In genomic region chr12:124584494-124584893, GRCh38 we compare ENCODE assay signal across 3 cellular contexts. TPM values are rescaled to one million over a fixed set of nuclear protein-coding genes. Genes with fewer than 3 reads are reported as not detected.
A peak's percentile ranks its signal among the peaks of the same experiment; 100 is the strongest.
DNase-seq lines count a peak whose midpoint lies in the region; ATAC-seq, FAIRE-seq and TF ChIP-seq lines count a peak whose summit lies in the region.
"Not testable (repeated sequence)": the region's sequence is repeated elsewhere in the genome, so short reads cannot be mapped to it uniquely, and the experiment has no call there.

No MANE protein-coding gene starts in this region.

- H3K4me1 ChIP-seq in K562 (replicated peaks in 1 of 2; ENCODE audit: control insufficient read depth in 2 of 2, insufficient read depth in 2 of 2, low read length in 2 of 2); HepG2 (ENCODE audit: insufficient read depth, low read length): not testable (repeated sequence)

- not testable (repeated sequence) for H3K27ac ChIP-seq in K562 (ENCODE audit: extremely low read depth, low read depth, low read length); HepG2 (ENCODE audit: extremely low read length, insufficient read depth, low read length)

- H3K9me1 ChIP-seq in K562 (ENCODE audit: control insufficient read depth, insufficient read depth, low read length), result not testable (repeated sequence)

- not testable (repeated sequence) for TF ChIP-seq POLR2A in K562 (conservative IDR thresholded peaks at IDR 0.05); HepG2 (IDR thresholded peaks at IDR 0.05; ENCODE audit: insufficient read depth in 1 of 2, low read depth in 2 of 2, low read length in 2 of 2)

- TF ChIP-seq CTCF in K562 (IDR thresholded peaks at IDR 0.05 in 2 of 3, conservative IDR thresholded peaks at IDR 0.05 in 1 of 3; ENCODE audit: insufficient read depth in 2 of 3, low read depth in 1 of 3, low read length in 3 of 3); HepG2 (CRISPR knock-in tag; IDR thresholded peaks at IDR 0.05): not testable (repeated sequence)

- H3K9ac ChIP-seq in K562 (ENCODE audit: insufficient read depth in 1 of 2, low read depth in 2 of 2, low read length in 2 of 2); HepG2 (ENCODE audit: insufficient read depth, low read depth, low read length): not testable (repeated sequence)

- intact Hi-C loops in K562 (cut with micrococcal nuclease); HepG2 (cut with micrococcal nuclease; ENCODE audit: unreplicated experiment): not testable (repeated sequence)

- not testable (repeated sequence) for H4K20me1 ChIP-seq in K562 (replicated peaks; ENCODE audit: control insufficient read depth, insufficient read depth, low read length); HepG2 (ENCODE audit: insufficient read depth, low read length)

- not testable (repeated sequence) for TF ChIP-seq RAD21 in K562 (CRISPR knock-in tag; conservative IDR thresholded peaks at IDR 0.05 in 1 of 2, IDR thresholded peaks at IDR 0.05 in 1 of 2); HepG2 (CRISPR knock-in tag; IDR thresholded peaks at IDR 0.05)

- BruUV-seq in K562 (replicated peaks; lab: Mats Ljungman, UMichigan); HepG2 (replicated peaks; lab: Mats Ljungman, UMichigan): not testable (repeated sequence)

- POLR2A ChIA-PET in HEK293T (lab: Yijun Ruan, JAX); K562 (lab: Yijun Ruan, JAX); HepG2 (lab: Yijun Ruan, JAX): not testable (repeated sequence)

- TF ChIP-seq EP300 in K562 (IDR thresholded peaks at IDR 0.05; ENCODE audit: low read length); HepG2 (IDR thresholded peaks at IDR 0.05; ENCODE audit: low read depth in 2 of 2, low read length in 2 of 2); HepG2 (CRISPR knock-in tag; IDR thresholded peaks at IDR 0.05; ENCODE audit: borderline replicate concordance): not testable (repeated sequence)

- in situ Hi-C loops in K562 (cut with MboI); HepG2 (cut with HindIII; ENCODE audit: extremely low pct_ligation_motif_present, low pct_unique_long_range_greater_than_20kb): not testable (repeated sequence)

- not testable (repeated sequence) for ATAC-seq in K562, HepG2

- not testable (repeated sequence) for H3K9me3 ChIP-seq in K562 (replicated peaks; ENCODE audit: control insufficient read depth, insufficient read depth, low read depth, low read length); HepG2 (ENCODE audit: low read length)

- not testable (repeated sequence) for H3K79me2 ChIP-seq in K562 (ENCODE audit: control insufficient read depth, insufficient read depth, low read length); HepG2 (ENCODE audit: insufficient read depth, low read length)

- DNase-seq in HEK293T (ENCODE audit: extremely low spot score); K562 (ENCODE audit: extremely low read depth in 1 of 4, low spot score in 3 of 4); HepG2 (ENCODE audit: low spot score): not testable (repeated sequence)

- H3K27me3 ChIP-seq in K562 (ENCODE audit: control insufficient read depth in 2 of 2, insufficient read depth in 2 of 2, low read length in 2 of 2), result peaks cover 2 to 23% of the 10 kb centered on the region in 2 experiments; a peak in 2 of 5 replicates
- peaks cover 5 to 17% of the 10 kb centered on the region in 2 experiments; a peak in 3 of 5 replicates for H3K27me3 ChIP-seq in HepG2 (ENCODE audit: control insufficient read depth in 1 of 2, insufficient read depth in 2 of 2, low read length in 2 of 2)

- not testable (repeated sequence) for H3K36me3 ChIP-seq in K562 (ENCODE audit: control insufficient read depth, insufficient read depth, low read length); HepG2 (replicated peaks in 1 of 2; ENCODE audit: control insufficient read depth in 1 of 2, insufficient read depth in 2 of 2, low read length in 2 of 2)

- not testable (repeated sequence) for H3K4me3 ChIP-seq in K562; HepG2 (replicated peaks in 1 of 3; ENCODE audit: insufficient read depth in 1 of 3, low read depth in 2 of 3, low read length in 3 of 3)

- H3K4me2 ChIP-seq in K562 (ENCODE audit: insufficient read depth, low read length); HepG2 (ENCODE audit: low read depth, low read length): not testable (repeated sequence)

- CTCF ChIA-PET in HEK293T (lab: Yijun Ruan, JAX), result interaction anchor here (0.6 kb wide), 1 partner anchor 177 kb away, joined by 3 read pairs; no protein-coding TSS in a partner anchor
- CTCF ChIA-PET in K562 (lab: Yijun Ruan, JAX; ENCODE audit: low intra/inter-chr PET ratio); HepG2 (lab: Yijun Ruan, JAX; ENCODE audit: low intra/inter-chr PET ratio, low total read pairs): not testable (repeated sequence)

- 34% methylated on average over 7 of the region's 7 CpGs for WGBS in K562 (ENCODE audit: insufficient coverage, low coverage, missing lambda C conversion rate)
- 69% methylated on average over 7 of the region's 7 CpGs for WGBS in HepG2 (ENCODE audit: low lambda C conversion rate)

- FAIRE-seq in K562 (lab: Jason Lieb, UNC); HepG2 (lab: Jason Lieb, UNC): not testable (repeated sequence)

- not testable (repeated sequence) for H2AFZ ChIP-seq in K562 (ENCODE audit: low read depth, low read length); HepG2 (ENCODE audit: low read length)

TF ChIP-seq in HEK293T, 16 proteins besides CTCF, POLR2A, EP300 and RAD21:
- TF ChIP-seq ELF4 (IDR thresholded peaks at IDR 0.05), result peak; percentile 27; the same call in 1 of the 2 replicates
TF ChIP-seq in HEK293T: peak in this region for 1; not testable (repeated sequence) for 15.

RNA-seq across cellular contexts. Expression of gene NCOR2, which starts 17.1 kb away (rescaled TPM):
- total RNA-seq in K562 (2011; cell fraction: chromatin; rRNA removed; ENCODE audit: low replicate concordance), result 66.7 and 165 TPM in 2 replicates
- 51.9 and 54.2 TPM in 2 replicates for total RNA-seq in K562 (2011; cell fraction: nucleolus; rRNA removed)
- total RNA-seq in K562 (2011; cell fraction: nucleoplasm; rRNA removed), result 57.6 and 83.1 TPM in 2 replicates
- total RNA-seq in K562 (2014; rRNA removed) (18.2 and 22.3 TPM in 2 replicates), K562 (2014; rRNA removed; fragmentation: Illumina TruSeq; extraction: Trizol) (2.8 and 4.1 TPM in 2 replicates), K562 (2015; rRNA removed; fragmentation: Illumina TruSeq; extraction: Trizol) (8.1 and 8.4 TPM in 2 replicates), K562 (2021) (124 and 126 TPM in 2 replicates), HepG2 (2016; rRNA removed; fragmentation: Illumina TruSeq; extraction: Trizol) (5.7 and 6.1 TPM in 2 replicates)
- polyA plus RNA-seq in K562 (2011; rRNA removed) (3.1 and 4.2 TPM in 2 replicates), K562 (2014; fragmentation: Illumina TruSeq; extraction: Trizol) (22.6 and 36.3 TPM in 2 replicates), K562 (2014; fragmentation: Nextera tagmentation; extraction: Ambion mirVana) (under 1 TPM; 0.18 to 0.20 TPM), K562 (2014; rRNA removed) (24.9 and 29.2 TPM in 2 replicates), HepG2 (2011; rRNA removed) (4.5 and 4.8 TPM in 2 replicates)
- polyA plus RNA-seq in K562 (2011; cell fraction: cytosol; rRNA removed), result 4.1 and 9.7 TPM in 2 replicates
- polyA plus RNA-seq in K562 (2011; cell fraction: nucleus; rRNA removed), result 20.4 and 29.6 TPM in 2 replicates
- 56.5 and 65.0 TPM in 2 replicates for polyA plus RNA-seq in K562 (2012)
- polyA minus RNA-seq in K562 (2011; rRNA and poly(A)+ RNA removed), result 7.3 and 9.9 TPM in 2 replicates
- 27.1 and 60.8 TPM in 2 replicates for polyA minus RNA-seq in K562 (2011; cell fraction: cytosol; rRNA and poly(A)+ RNA removed)
- 18.8 and 19.2 TPM in 2 replicates for polyA minus RNA-seq in K562 (2011; cell fraction: nucleus; rRNA and poly(A)+ RNA removed)
- total RNA-seq in HepG2 (2016; cell fraction: cytosol; rRNA removed; fragmentation: Illumina TruSeq; extraction: Trizol; ENCODE audit: low read depth), result 10.5 and 12.4 TPM in 2 replicates
- 5.6 and 7.1 TPM in 2 replicates for total RNA-seq in HepG2 (2016; cell fraction: insoluble cytoplasmic fraction; rRNA removed; fragmentation: Illumina TruSeq; extraction: Trizol)
- 15.2 and 16.6 TPM in 2 replicates for total RNA-seq in HepG2 (2016; cell fraction: membrane; rRNA removed; fragmentation: Illumina TruSeq; extraction: Trizol)
- total RNA-seq in HepG2 (2016; cell fraction: nucleus; rRNA removed; fragmentation: Illumina TruSeq; extraction: Trizol), result 12.4 and 13.1 TPM in 2 replicates
- polyA plus RNA-seq in HepG2 (2011; cell fraction: cytosol; rRNA removed), result 2.8 and 4.1 TPM in 2 replicates
- 30.4 and 39.4 TPM in 2 replicates for polyA plus RNA-seq in HepG2 (2011; cell fraction: nucleus; rRNA removed)
- polyA plus RNA-seq in HepG2 (2012), result 32.8 and 41.1 TPM in 2 replicates
- polyA plus RNA-seq in HepG2 (2016; cell fraction: cytosol; fragmentation: Illumina TruSeq; extraction: Trizol; ENCODE audit: low read depth), result 2.8 and 3.1 TPM in 2 replicates
- polyA plus RNA-seq in HepG2 (2016; cell fraction: insoluble cytoplasmic fraction; fragmentation: Illumina TruSeq; extraction: Trizol; ENCODE audit: low read depth), result 17.3 and 24.8 TPM in 2 replicates
- 7.1 and 8.9 TPM in 2 replicates for polyA plus RNA-seq in HepG2 (2016; cell fraction: membrane; fragmentation: Illumina TruSeq; extraction: Trizol; ENCODE audit: low read depth)
- 43.0 and 54.1 TPM in 2 replicates for polyA plus RNA-seq in HepG2 (2016; cell fraction: nucleus; fragmentation: Illumina TruSeq; extraction: Trizol; ENCODE audit: insufficient read depth, low read depth)
- polyA minus RNA-seq in HepG2 (2011; rRNA and poly(A)+ RNA removed; ENCODE audit: low replicate concordance), result 21.9 and 23.2 TPM in 2 replicates
- polyA minus RNA-seq in HepG2 (2011; cell fraction: cytosol; rRNA and poly(A)+ RNA removed), result 16.5 and 17.0 TPM in 2 replicates
- polyA minus RNA-seq in HepG2 (2011; cell fraction: nucleus; rRNA and poly(A)+ RNA removed), result 20.9 and 22.6 TPM in 2 replicates
